ENCODE assay signal across 30 cellular contexts in the genomic region with DNA sequence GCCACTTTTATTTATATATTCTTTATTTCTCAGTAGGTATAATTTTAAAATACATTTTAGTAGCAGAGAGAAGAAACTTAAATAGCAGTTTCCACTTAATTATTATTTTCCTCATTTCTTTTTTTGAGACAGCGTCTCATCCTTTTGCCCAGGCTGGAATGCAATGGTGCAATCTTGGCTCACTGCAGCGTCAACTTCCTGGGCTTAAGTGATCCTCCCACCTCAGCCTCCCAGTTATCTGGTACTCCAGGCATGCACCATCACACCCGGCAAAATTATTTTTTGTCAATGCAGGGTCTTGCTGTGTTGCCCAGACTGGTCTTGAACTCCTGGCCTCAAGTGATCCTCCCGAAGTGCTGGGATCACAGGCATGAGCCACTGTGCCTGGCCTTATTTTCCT.
"Had no signal": no experiment of that assay in that cellular context is flagged by ENCODE, and none has a peak within 500 bp of the region (broad histone marks: within the 10 kb centered on the region; RNA-seq: fewer than 3 reads in every experiment).

No MANE protein-coding gene starts in this region.

- H3K4me3 Mint-ChIP-seq: activated B cell treated with CpG ODN at 0.5 μM for 24 hours; activated naive CD4-positive, alpha-beta T cell treated with anti-CD3 and anti-CD28 coated beads, Interleukin-2, amount 10 ng/mL, durations not matched to agents 7 days and 5 days; activated naive CD8-positive, alpha-beta T cell treated with anti-CD3 and anti-CD28 coated beads, Interleukin-2, amount 10 ng/mL, durations not matched to agents 7 days and 5 days; dendritic cell treated with granulocyte-macrophage colony-stimulating factor and Interleukin-4, amounts not matched to agents 40 ng/mL and 50 ng/mL, for 4 days; naive B cell; stimulated activated memory B cell treated with anti-CD40 and anti-IgM and Interleukin-4, amounts not matched to agents 10 μg/mL and 1 μg/mL and 100 μg/mL, for 72 hours; stimulated activated naive CD8-positive, alpha-beta T cell treated with anti-CD3 and anti-CD28 coated beads, Interleukin-15, amount 100 ng/mL, for 72 hours had no signal

- ATAC-seq: gastrocnemius medialis; right lobe of liver; stimulated activated memory B cell treated with anti-CD40 and anti-IgM and Interleukin-4, amounts not matched to agents 10 μg/mL and 1 μg/mL and 100 μg/mL, for 72 hours; stimulated activated naive CD8-positive, alpha-beta T cell treated with anti-CD3 and anti-CD28 coated beads, Interleukin-15, amount 100 ng/mL, for 72 hours had no signal

- FAIRE-seq: astrocyte had no signal

- H3K27ac Mint-ChIP-seq: activated B cell treated with CpG ODN at 0.5 μM for 24 hours; activated naive CD4-positive, alpha-beta T cell treated with anti-CD3 and anti-CD28 coated beads, Interleukin-2, amount 10 ng/mL, durations not matched to agents 7 days and 5 days; activated naive CD8-positive, alpha-beta T cell treated with anti-CD3 and anti-CD28 coated beads, Interleukin-2, amount 10 ng/mL, durations not matched to agents 7 days and 5 days; dendritic cell treated with granulocyte-macrophage colony-stimulating factor and Interleukin-4, amounts not matched to agents 40 ng/mL and 50 ng/mL, for 4 days; naive B cell; progenitor cell of endocrine pancreas; stimulated activated memory B cell treated with anti-CD40 and anti-IgM and Interleukin-4, amounts not matched to agents 10 μg/mL and 1 μg/mL and 100 μg/mL, for 72 hours; stimulated activated naive CD8-positive, alpha-beta T cell treated with anti-CD3 and anti-CD28 coated beads, Interleukin-15, amount 100 ng/mL, for 72 hours had no signal

- H3K27me3 Mint-ChIP-seq: activated B cell treated with CpG ODN at 0.5 μM for 24 hours; activated naive CD4-positive, alpha-beta T cell treated with anti-CD3 and anti-CD28 coated beads, Interleukin-2, amount 10 ng/mL, durations not matched to agents 7 days and 5 days; activated naive CD8-positive, alpha-beta T cell treated with anti-CD3 and anti-CD28 coated beads, Interleukin-2, amount 10 ng/mL, durations not matched to agents 7 days and 5 days; dendritic cell treated with granulocyte-macrophage colony-stimulating factor and Interleukin-4, amounts not matched to agents 40 ng/mL and 50 ng/mL, for 4 days; naive B cell; progenitor cell of endocrine pancreas; stimulated activated memory B cell treated with anti-CD40 and anti-IgM and Interleukin-4, amounts not matched to agents 10 μg/mL and 1 μg/mL and 100 μg/mL, for 72 hours; stimulated activated naive CD8-positive, alpha-beta T cell treated with anti-CD3 and anti-CD28 coated beads, Interleukin-15, amount 100 ng/mL, for 72 hours had no signal

- H3K4me1 Mint-ChIP-seq: activated B cell treated with CpG ODN at 0.5 μM for 24 hours; activated naive CD4-positive, alpha-beta T cell treated with anti-CD3 and anti-CD28 coated beads, Interleukin-2, amount 10 ng/mL, durations not matched to agents 7 days and 5 days; stimulated activated memory B cell treated with anti-CD40 and anti-IgM and Interleukin-4, amounts not matched to agents 10 μg/mL and 1 μg/mL and 100 μg/mL, for 72 hours; stimulated activated naive CD8-positive, alpha-beta T cell treated with anti-CD3 and anti-CD28 coated beads, Interleukin-15, amount 100 ng/mL, for 72 hours had no signal

- H3K4me3 ChIP-seq: esophagus muscularis mucosa, gastrocnemius medialis, ovary, right lobe of liver, skin epidermis, upper lobe of left lung, vagina had no signal

- DNase-seq: activated B cell treated with CpG ODN at 0.5 μM for 24 hours; activated effector memory CD4-positive, alpha-beta T cell treated with anti-CD3 and anti-CD28 coated beads, Interleukin-2, amount 50 U/mL, for 16 hours; activated naive CD4-positive, alpha-beta T cell treated with anti-CD3 and anti-CD28 coated beads, Interleukin-2, amount 10 ng/mL, durations not matched to agents 7 days and 5 days; activated naive CD8-positive, alpha-beta T cell treated with anti-CD3 and anti-CD28 coated beads, Interleukin-2, amount 10 ng/mL, durations not matched to agents 7 days and 5 days; activated T-cell treated with anti-CD3 and anti-CD28 coated beads for 4 hours; amniotic stem cell; brain microvascular endothelial cell; caudate nucleus; effector CD4-positive, alpha-beta T cell; gastrocnemius medialis; glutamatergic neuron; islet precursor cell; mammary epithelial cell; naive B cell; ovary; right lobe of liver; stimulated activated CD4-positive, alpha-beta T cell treated with anti-CD3 and anti-CD28 coated beads, Interleukin-1b, Interleukin-23, amount 100 ng/mL, for 48 hours; stimulated activated CD4-positive, alpha-beta T cell treated with anti-CD3 and anti-CD28 coated beads, Interleukin-4, amount 100 ng/mL, for 4 hours; stimulated activated CD8-positive, alpha-beta memory T cell treated with anti-CD3 and anti-CD28 coated beads, Interleukin-4, amount 100 ng/mL, for 48 hours; stimulated activated naive CD8-positive, alpha-beta T cell treated with anti-CD3 and anti-CD28 coated beads, Interleukin-15, amount 100 ng/mL, for 72 hours; substantia nigra; T-helper 2 cell; upper lobe of left lung had no signal

- H3K9me3 Mint-ChIP-seq: activated B cell treated with CpG ODN at 0.5 μM for 24 hours; activated naive CD4-positive, alpha-beta T cell treated with anti-CD3 and anti-CD28 coated beads, Interleukin-2, amount 10 ng/mL, durations not matched to agents 7 days and 5 days; activated naive CD8-positive, alpha-beta T cell treated with anti-CD3 and anti-CD28 coated beads, Interleukin-2, amount 10 ng/mL, durations not matched to agents 7 days and 5 days; dendritic cell treated with granulocyte-macrophage colony-stimulating factor and Interleukin-4, amounts not matched to agents 40 ng/mL and 50 ng/mL, for 4 days; naive B cell; stimulated activated memory B cell treated with anti-CD40 and anti-IgM and Interleukin-4, amounts not matched to agents 10 μg/mL and 1 μg/mL and 100 μg/mL, for 72 hours; stimulated activated naive CD8-positive, alpha-beta T cell treated with anti-CD3 and anti-CD28 coated beads, Interleukin-15, amount 100 ng/mL, for 72 hours had no signal
